ENCODE assay signal across 9 cellular contexts in genomic region chr9:78356634-78357033, GRCh38.
"Had no signal": no experiment of that assay in that cellular context is flagged by ENCODE, and none has a peak within 500 bp of the region (broad histone marks: within the 10 kb centered on the region; RNA-seq: fewer than 3 reads in every experiment).

No MANE protein-coding gene starts in this region.

- FAIRE-seq: H54, HTR-8/SVneo had no signal

- H3K4me3 ChIP-seq: GM23248, HAP-1 had no signal

- H3K4me1 ChIP-seq: HAP-1 had no signal

- H3K4me3 Mint-ChIP-seq: HFFc6 had no signal

- DNase-seq: GM23248, GOT3, HFFc6, KG1 had no signal

- H3K27ac ChIP-seq: GM23248 had no signal

- H3K9me3 ChIP-seq: HAP-1 had no signal

- H3K9me3 Mint-ChIP-seq: HFFc6 had no signal

- H3K9ac ChIP-seq: GM23248 had no signal

- H3K27ac Mint-ChIP-seq: HFFc6, IgD-negative memory B cell had no signal

- H2AFZ ChIP-seq: GM23248 had no signal

- ATAC-seq: HCT116 had no signal

- H3K27me3 Mint-ChIP-seq: IgD-negative memory B cell had no signal

- H3K36me3 ChIP-seq: HAP-1 had no signal
